8 cellular contexts compared by ENCODE assay signal in the genomic region with DNA sequence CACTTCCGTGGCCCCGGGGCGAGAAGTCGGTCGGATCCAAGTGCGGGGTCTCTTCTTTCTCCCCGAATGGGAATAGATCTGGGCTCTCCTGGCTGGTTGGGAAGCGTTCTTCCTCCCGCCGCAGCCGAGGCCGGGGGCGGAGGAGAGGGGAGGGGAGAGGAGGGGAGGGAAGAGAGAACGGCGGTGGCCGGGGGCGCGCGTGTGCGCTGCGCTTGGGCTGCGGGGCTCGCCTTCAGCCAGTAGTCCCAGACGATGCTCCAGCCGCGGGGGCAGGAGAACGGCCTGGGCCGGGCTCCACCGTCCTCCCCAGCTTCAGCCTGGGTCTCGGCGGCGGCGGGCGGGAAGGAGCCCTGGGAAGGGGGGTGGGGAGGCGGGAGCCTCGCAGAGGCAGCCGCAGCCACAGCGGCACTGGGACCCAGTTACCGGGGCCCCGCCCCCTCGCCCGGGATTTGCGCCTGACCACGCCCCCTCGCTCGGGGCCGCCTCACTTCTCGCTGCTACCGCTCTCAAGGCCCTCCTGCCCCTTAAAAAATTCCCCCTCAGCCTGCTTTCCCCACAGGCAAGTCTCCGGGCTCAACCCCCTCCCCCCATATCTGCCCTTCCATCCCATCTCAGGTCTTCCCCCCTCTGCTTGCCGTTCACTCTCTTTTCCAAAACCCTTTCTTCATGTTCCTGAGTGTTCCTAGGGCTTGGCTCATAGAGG. TPM values are rescaled to one million over a fixed set of nuclear protein-coding genes. Genes with fewer than 3 reads are reported as not detected.
A peak's percentile ranks its signal among the peaks of the same experiment; 100 is the strongest.
DNase-seq lines count a peak whose midpoint lies in the region; ATAC-seq, FAIRE-seq and TF ChIP-seq lines count a peak whose summit lies in the region.

A gene (minus strand): TSS at position 421 of the 703 bp plus-strand sequence. CDS start 802 bp downstream, outside the sequence.

- peak within 1 kb of the TSS; percentile 72 for H3K4me3 ChIP-seq in H7 (ENCODE audit: insufficient read depth, low read depth, low read length)
- H3K4me3 ChIP-seq in thyroid gland (replicated peaks in 1 of 3): peak within 1 kb of the TSS in 2 of 3 donors; percentile 35 to 42

- no peaks in the 10 kb centered on the region for H3K27me3 ChIP-seq in H7 (ENCODE audit: control insufficient read depth, insufficient read depth, low read length)
- H3K27me3 ChIP-seq in thyroid gland: no peaks in the 10 kb centered on the region

- H3K36me3 ChIP-seq in H7 (replicated peaks; ENCODE audit: control insufficient read depth, insufficient read depth, low read length) (no peaks in the 10 kb centered on the region), thyroid gland (no peaks in the 10 kb centered on the region)

- in situ Hi-C loops in ACHN (cut with HindIII; ENCODE audit: low pct_ligation_motif_present, low pct_unique_long_range_greater_than_20kb, low sequenced_read_pairs): no loop called here

- H3K36me3 Mint-ChIP-seq in neural crest cell (ENCODE audit: low read depth): peaks cover 6% of the 10 kb centered on the region

- WGBS in thyroid gland, 2 donors: 0 to 3% methylated on average over 5 to 12 of the region's 51 CpGs

- peaks cover 46% of the 10 kb centered on the region for H3K4me1 Mint-ChIP-seq in neural crest cell

- peak in 1 of 2 donors; percentile 23 for TF ChIP-seq POLR2A in thyroid gland (IDR thresholded peaks at IDR 0.05)

- DNase-seq in ACHN (peak; percentile 60), H7 (peak; percentile 95), NCI-H82 treated with DMSO at 0.1 percent for 48 hours (lab: John Stamatoyannopoulos, UW; ENCODE audit: unreplicated experiment) (peak; percentile 46), frontal cortex (ENCODE audit: low spot score in 2 of 2) (peak; percentile 73 to 80), neural crest cell (ENCODE audit: low read depth, low spot score) (peak; percentile 59), thyroid gland (peak; percentile 65 to 66)
- peak; percentile 44 for DNase-seq in activated naive CD4-positive, alpha-beta T cell treated with Interleukin-2 at 50 U/mL for 16 hours

- H3K9me3 ChIP-seq in thyroid gland: no peaks in the 10 kb centered on the region

- H3K9me3 Mint-ChIP-seq in neural crest cell: peaks cover 6% of the 10 kb centered on the region

- peak within 1 kb of the TSS; percentile 64 for H3K27ac Mint-ChIP-seq in neural crest cell (ENCODE audit: unreplicated experiment)

- H3K27me3 Mint-ChIP-seq in neural crest cell (ENCODE audit: low read depth): no peaks in the 10 kb centered on the region

- intact Hi-C loops in thyroid gland (cut with DNase I): no loop called here

- H3K4me1 ChIP-seq in thyroid gland: no peaks in the 10 kb centered on the region

- TF ChIP-seq CTCF in neural crest cell (conservative IDR thresholded peaks at IDR 0.05) (no peak), thyroid gland (IDR thresholded peaks at IDR 0.05) (no peak)

- FAIRE-seq in frontal cortex (lab: Jason Lieb, UNC): no peak

- peak within 1 kb of the TSS in 1 of 3 donors; percentile 58 for H3K27ac ChIP-seq in thyroid gland

- H3K4me3 Mint-ChIP-seq in neural crest cell: peak within 1 kb of the TSS; percentile 89

- no peak for ATAC-seq in GM19452 (IDR thresholded peaks at IDR 0.05; ENCODE audit: unreplicated experiment)

RNA-seq across cellular contexts. Expression of the gene that starts here (rescaled TPM):
- 22.4 and 22.9 TPM in 2 replicates for total RNA-seq in H7 (2014; rRNA removed; shearing (Covaris generic))
- total RNA-seq in frontal cortex (9.4 TPM), neural crest cell (34.0 and 36.6 TPM in 2 replicates), thyroid gland (1 to 10 TPM; 3.0 to 7.1 (median 4.2) TPM)

Comparison
In these comparisons a context has a peak if more than half of its experiments do, and no peak if none do; other contexts are left out.
1. DNase-seq: peak in every context shown above with its lines; median percentile 95 in H7; 76 in frontal cortex; 66 in thyroid gland; 60 in ACHN; 59 in neural crest cell; 46 in NCI-H82 treated with DMSO at 0.1 percent for 48 hours; 44 in activated naive CD4-positive, alpha-beta T cell treated with Interleukin-2 at 50 U/mL for 16 hours.